Comparison of ENCODE assay signal across 1 cellular context in the genomic region with DNA sequence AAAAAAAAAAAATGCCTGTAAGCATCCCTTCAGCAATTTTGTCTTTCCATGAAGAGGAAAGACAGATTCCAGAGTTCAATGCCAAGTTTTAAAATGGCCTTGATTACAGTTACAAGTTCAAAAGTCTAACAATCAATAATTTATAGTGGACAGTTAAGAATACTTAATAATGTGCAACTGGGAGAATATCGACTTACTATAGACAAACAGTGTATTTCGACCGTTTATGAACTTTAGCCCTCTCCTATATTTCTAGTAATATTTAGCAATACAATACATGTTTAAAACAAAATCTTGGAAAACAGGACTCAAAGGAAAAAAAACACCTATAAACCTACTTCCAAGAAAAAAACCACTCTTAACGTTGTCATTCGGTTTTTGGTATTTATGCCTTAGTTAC.
TF ChIP-seq lines count a peak whose summit lies in the region.

No MANE protein-coding gene starts in this region.

TF ChIP-seq in HepG2, 621 proteins besides CTCF, POLR2A, EP300 and RAD21:
- TF ChIP-seq NCOR1 (IDR thresholded peaks at IDR 0.05; ENCODE audit: borderline replicate concordance, low read length) (0 out of 2 replicates have a peak, but pooled peaks have one; percentile 34), MATR3 (CRISPR knock-in tag; IDR thresholded peaks at IDR 0.05) (no peak), CC2D1A (CRISPR knock-in tag; IDR thresholded peaks at IDR 0.05) (no peak), SKI (IDR thresholded peaks at IDR 0.05; ENCODE audit: partially characterized antibody) (peak; percentile 30), ZNF335 (CRISPR knock-in tag; IDR thresholded peaks at IDR 0.05) (no peak), ZNF619 (CRISPR knock-in tag; IDR thresholded peaks at IDR 0.05) (no peak), SP5 (CRISPR knock-in tag; IDR thresholded peaks at IDR 0.05; ENCODE audit: borderline replicate concordance, low read depth) (no peak), KAT2B (IDR thresholded peaks at IDR 0.05; ENCODE audit: borderline replicate concordance, low read depth, low read length) (peak; percentile 83), BCL6 (CRISPR knock-in tag; IDR thresholded peaks at IDR 0.05) (peak; percentile 76)
- TF ChIP-seq, protein P1, sequence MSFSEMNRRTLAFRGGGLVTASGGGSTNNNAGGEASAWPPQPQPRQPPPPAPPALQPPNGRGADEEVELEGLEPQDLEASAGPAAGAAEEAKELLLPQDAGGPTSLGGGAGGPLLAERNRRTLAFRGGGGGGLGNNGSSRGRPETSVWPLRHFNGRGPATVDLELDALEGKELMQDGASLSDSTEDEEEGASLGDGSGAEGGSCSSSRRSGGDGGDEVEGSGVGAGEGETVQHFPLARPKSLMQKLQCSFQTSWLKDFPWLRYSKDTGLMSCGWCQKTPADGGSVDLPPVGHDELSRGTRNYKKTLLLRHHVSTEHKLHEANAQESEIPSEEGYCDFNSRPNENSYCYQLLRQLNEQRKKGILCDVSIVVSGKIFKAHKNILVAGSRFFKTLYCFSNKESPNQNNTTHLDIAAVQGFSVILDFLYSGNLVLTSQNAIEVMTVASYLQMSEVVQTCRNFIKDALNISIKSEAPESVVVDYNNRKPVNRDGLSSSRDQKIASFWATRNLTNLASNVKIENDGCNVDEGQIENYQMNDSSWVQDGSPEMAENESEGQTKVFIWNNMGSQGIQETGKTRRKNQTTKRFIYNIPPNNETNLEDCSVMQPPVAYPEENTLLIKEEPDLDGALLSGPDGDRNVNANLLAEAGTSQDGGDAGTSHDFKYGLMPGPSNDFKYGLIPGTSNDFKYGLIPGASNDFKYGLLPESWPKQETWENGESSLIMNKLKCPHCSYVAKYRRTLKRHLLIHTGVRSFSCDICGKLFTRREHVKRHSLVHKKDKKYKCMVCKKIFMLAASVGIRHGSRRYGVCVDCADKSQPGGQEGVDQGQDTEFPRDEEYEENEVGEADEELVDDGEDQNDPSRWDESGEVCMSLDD (CRISPR knock-in tag; IDR thresholded peaks at IDR 0.05; ENCODE audit: borderline replicate concordance), result no peak
- TF ChIP-seq, protein P2, sequence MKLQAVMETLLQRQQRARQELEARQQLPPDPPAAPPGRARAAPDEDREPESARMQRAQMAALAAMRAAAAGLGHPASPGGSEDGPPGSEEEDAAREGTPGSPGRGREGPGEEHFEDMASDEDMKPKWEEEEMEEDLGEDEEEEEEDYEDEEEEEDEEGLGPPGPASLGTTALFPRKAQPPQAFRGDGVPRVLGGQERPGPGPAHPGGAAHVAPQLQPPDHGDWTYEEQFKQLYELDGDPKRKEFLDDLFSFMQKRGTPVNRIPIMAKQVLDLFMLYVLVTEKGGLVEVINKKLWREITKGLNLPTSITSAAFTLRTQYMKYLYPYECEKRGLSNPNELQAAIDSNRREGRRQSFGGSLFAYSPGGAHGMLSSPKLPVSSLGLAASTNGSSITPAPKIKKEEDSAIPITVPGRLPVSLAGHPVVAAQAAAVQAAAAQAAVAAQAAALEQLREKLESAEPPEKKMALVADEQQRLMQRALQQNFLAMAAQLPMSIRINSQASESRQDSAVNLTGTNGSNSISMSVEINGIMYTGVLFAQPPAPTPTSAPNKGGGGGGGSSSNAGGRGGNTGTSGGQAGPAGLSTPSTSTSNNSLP (IDR thresholded peaks at IDR 0.05; ENCODE audit: low read depth, low read length), result peak; percentile 80
- TF ChIP-seq, protein P3, sequence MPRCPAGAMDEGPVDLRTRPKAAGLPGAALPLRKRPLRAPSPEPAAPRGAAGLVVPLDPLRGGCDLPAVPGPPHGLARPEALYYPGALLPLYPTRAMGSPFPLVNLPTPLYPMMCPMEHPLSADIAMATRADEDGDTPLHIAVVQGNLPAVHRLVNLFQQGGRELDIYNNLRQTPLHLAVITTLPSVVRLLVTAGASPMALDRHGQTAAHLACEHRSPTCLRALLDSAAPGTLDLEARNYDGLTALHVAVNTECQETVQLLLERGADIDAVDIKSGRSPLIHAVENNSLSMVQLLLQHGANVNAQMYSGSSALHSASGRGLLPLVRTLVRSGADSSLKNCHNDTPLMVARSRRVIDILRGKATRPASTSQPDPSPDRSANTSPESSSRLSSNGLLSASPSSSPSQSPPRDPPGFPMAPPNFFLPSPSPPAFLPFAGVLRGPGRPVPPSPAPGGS (CRISPR knock-in tag; IDR thresholded peaks at IDR 0.05), result no peak
